8 cellular contexts compared by ENCODE assay signal in the genomic region with DNA sequence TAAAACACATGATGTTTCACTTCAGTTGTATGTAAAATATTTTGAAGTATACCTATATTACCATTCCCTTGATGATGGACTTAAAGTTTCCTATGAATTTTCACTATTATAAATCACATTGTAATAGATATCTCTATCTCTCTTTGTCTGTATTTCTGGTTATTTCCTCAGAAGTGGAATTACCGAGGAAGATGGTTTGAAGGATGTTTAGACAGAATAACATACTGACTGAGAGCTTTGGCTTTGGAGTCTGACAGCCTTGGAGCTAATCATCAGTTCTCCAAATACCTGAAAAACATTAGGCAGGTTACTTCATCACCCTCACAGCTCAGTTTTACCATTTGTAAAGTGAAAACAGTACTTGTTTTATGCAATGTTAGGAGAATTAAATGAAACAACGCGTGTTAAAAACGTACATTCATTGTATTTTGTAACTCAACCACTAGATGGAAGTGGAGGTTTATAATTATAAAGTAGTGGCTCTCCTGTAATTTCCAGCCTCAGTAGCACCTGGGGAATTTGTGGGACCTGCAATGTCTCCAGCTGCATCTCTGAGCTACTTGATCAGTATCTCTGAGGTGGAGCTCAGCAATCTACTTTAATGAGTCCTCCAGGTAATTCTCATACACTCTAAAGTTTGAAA. TPM values are rescaled to one million over a fixed set of nuclear protein-coding genes. Genes with fewer than 3 reads are reported as not detected.
DNase-seq lines count a peak whose midpoint lies in the region; FAIRE-seq and TF ChIP-seq lines count a peak whose summit lies in the region.

No MANE protein-coding gene starts in this region.

- H3K9me3 Mint-ChIP-seq in activated T-helper 1 cell treated with anti-CD3 and anti-CD28 coated beads, Interleukin-12 subunit alpha, Interleukin-12 subunit beta, Interleukin-2, Interleukin-4 antibody, amounts not matched to agents 30 ng/mL and 10 ng/mL and 1 ng/mL, durations not matched to agents 14 hours and 24 hours and 36 hours, result no peaks in the 10 kb centered on the region

- H3K27ac ChIP-seq in ACC112 (ENCODE audit: low read depth, low read length) (no peak overlapping the region), parathyroid adenoma (no peak overlapping the region)

- no peaks in the 10 kb centered on the region for H3K36me3 Mint-ChIP-seq in activated T-helper 1 cell treated with anti-CD3 and anti-CD28 coated beads, Interleukin-12 subunit alpha, Interleukin-12 subunit beta, Interleukin-2, Interleukin-4 antibody, amounts not matched to agents 30 ng/mL and 10 ng/mL and 1 ng/mL, durations not matched to agents 14 hours and 24 hours and 36 hours (ENCODE audit: low read depth)

- H3K36me3 ChIP-seq in ACC112 (ENCODE audit: insufficient read depth, low read length), result no peaks in the 10 kb centered on the region
- no peaks in the 10 kb centered on the region; the same call in 1 of the 2 replicates for H3K36me3 ChIP-seq in GM06990 (ENCODE audit: control insufficient read depth, insufficient read depth, low read length)
- H3K36me3 ChIP-seq in parathyroid adenoma (ENCODE audit: control insufficient read depth, insufficient read depth, low read length), result no peaks in the 10 kb centered on the region

- FAIRE-seq in HTR-8/SVneo (lab: Jason Lieb, UNC), result no peak

- no peaks in the 10 kb centered on the region for H3K27me3 ChIP-seq in ACC112 (ENCODE audit: insufficient read depth, low read length)
- no peaks in the 10 kb centered on the region for H3K27me3 ChIP-seq in GM06990 (replicated peaks; ENCODE audit: control insufficient read depth, insufficient read depth, low read length)
- no peaks in the 10 kb centered on the region for H3K27me3 ChIP-seq in parathyroid adenoma (ENCODE audit: control insufficient read depth, insufficient read depth, low read length)

- H2AFZ ChIP-seq in ACC112 (ENCODE audit: low read length, unreplicated experiment) (peak overlapping the region; percentile 92), parathyroid adenoma (peak overlapping the region; percentile 34)

- H3K9ac ChIP-seq in parathyroid adenoma, result no peak overlapping the region

- DNase-seq in GM06990 (ENCODE audit: extremely low read depth, insufficient read length) (no peak), HTR-8/SVneo (ENCODE audit: insufficient read length, low spot score) (peak; percentile 40), SK-N-DZ (ENCODE audit: low spot score) (peak; percentile 25), fibroblast of pulmonary artery (ENCODE audit: low read depth) (peak; percentile 64), dedifferentiated amniotic fluid mesenchymal stem cell (ENCODE audit: extremely low spot score) (no peak)
- DNase-seq in activated T-helper 1 cell treated with anti-CD3 and anti-CD28 coated beads, Interleukin-12 subunit alpha, Interleukin-12 subunit beta, Interleukin-2, Interleukin-4 antibody, amounts not matched to agents 30 ng/mL and 10 ng/mL and 1 ng/mL, durations not matched to agents 14 hours and 24 hours and 36 hours (ENCODE audit: low spot score), result no peak

- H3K27ac Mint-ChIP-seq in activated T-helper 1 cell treated with anti-CD3 and anti-CD28 coated beads, Interleukin-12 subunit alpha, Interleukin-12 subunit beta, Interleukin-2, Interleukin-4 antibody, amounts not matched to agents 30 ng/mL and 10 ng/mL and 1 ng/mL, durations not matched to agents 14 hours and 24 hours and 36 hours, result no peak overlapping the region

- peaks cover 14% of the 10 kb centered on the region for H3K27me3 Mint-ChIP-seq in activated T-helper 1 cell treated with anti-CD3 and anti-CD28 coated beads, Interleukin-12 subunit alpha, Interleukin-12 subunit beta, Interleukin-2, Interleukin-4 antibody, amounts not matched to agents 30 ng/mL and 10 ng/mL and 1 ng/mL, durations not matched to agents 14 hours and 24 hours and 36 hours (ENCODE audit: insufficient read depth)

- H3K4me1 ChIP-seq in ACC112 (ENCODE audit: control insufficient read depth, insufficient read depth, low read length, unreplicated experiment) (no peaks in the 10 kb centered on the region), parathyroid adenoma (no peaks in the 10 kb centered on the region)

- no peaks in the 10 kb centered on the region for H3K9me3 ChIP-seq in parathyroid adenoma (ENCODE audit: control insufficient read depth, low read length)

- peak overlapping the region; percentile 47 for H3K4me3 ChIP-seq in ACC112 (ENCODE audit: low read depth, low read length)
- no peak overlapping the region for H3K4me3 ChIP-seq in GM06990 (replicated peaks; ENCODE audit: low read depth, low read length)
- no peak overlapping the region for H3K4me3 ChIP-seq in fibroblast of pulmonary artery (replicated peaks; ENCODE audit: low read depth, low read length)
- no peak overlapping the region for H3K4me3 ChIP-seq in parathyroid adenoma (ENCODE audit: low read depth, low read length)

- H3K79me2 ChIP-seq in ACC112 (ENCODE audit: control insufficient read depth, insufficient read depth, low read length, unreplicated experiment) (no peaks in the 10 kb centered on the region), parathyroid adenoma (no peaks in the 10 kb centered on the region)

- TF ChIP-seq CTCF in GM06990 (IDR thresholded peaks at IDR 0.05; ENCODE audit: insufficient read depth, low read length, poor library complexity, severe bottlenecking) (peak; percentile 35), fibroblast of pulmonary artery (IDR thresholded peaks at IDR 0.05; ENCODE audit: low read length, missing control alignments) (peak; percentile 47), parathyroid adenoma (IDR thresholded peaks at IDR 0.05) (peak; percentile 40)

- peaks cover 4% of the 10 kb centered on the region for H3K4me1 Mint-ChIP-seq in activated T-helper 1 cell treated with anti-CD3 and anti-CD28 coated beads, Interleukin-12 subunit alpha, Interleukin-12 subunit beta, Interleukin-2, Interleukin-4 antibody, amounts not matched to agents 30 ng/mL and 10 ng/mL and 1 ng/mL, durations not matched to agents 14 hours and 24 hours and 36 hours (ENCODE audit: low read depth)

- H3K4me2 ChIP-seq in parathyroid adenoma (ENCODE audit: low read length), result peak overlapping the region; percentile 45

- H3K4me3 Mint-ChIP-seq in activated T-helper 1 cell treated with anti-CD3 and anti-CD28 coated beads, Interleukin-12 subunit alpha, Interleukin-12 subunit beta, Interleukin-2, Interleukin-4 antibody, amounts not matched to agents 30 ng/mL and 10 ng/mL and 1 ng/mL, durations not matched to agents 14 hours and 24 hours and 36 hours, result no peak overlapping the region

- intact Hi-C loops in activated T-helper 1 cell treated with anti-CD3 and anti-CD28 coated beads, Interleukin-12 subunit alpha, Interleukin-12 subunit beta, Interleukin-2, Interleukin-4 antibody, amounts not matched to agents 30 ng/mL and 10 ng/mL and 1 ng/mL, durations not matched to agents 14 hours and 24 hours and 36 hours (cut with micrococcal nuclease), result loop anchor here (1.0 to 10.0 kb wide), 4 partner anchors 36 to 1061 kb away; partner anchors contain the start of gene UTP3

RNA-seq across cellular contexts. Expression of gene JCHAIN, which starts 14.3 kb away (rescaled TPM):
- polyA plus RNA-seq in SK-N-DZ (2014; cell fraction: cytosol; rRNA removed), result not detected in 2 replicates
- not detected in 2 replicates for polyA plus RNA-seq in SK-N-DZ (2014; cell fraction: nucleus; rRNA removed)
- not detected in 2 replicates for total RNA-seq in activated T-helper 1 cell treated with anti-CD3 and anti-CD28 coated beads, Interleukin-12 subunit alpha, Interleukin-12 subunit beta, Interleukin-2, Interleukin-4 antibody, amounts not matched to agents 30 ng/mL and 10 ng/mL and 1 ng/mL, durations not matched to agents 14 hours and 24 hours and 36 hours

RNA-seq across cellular contexts. Expression of gene ENAM, which starts 23.4 kb away (rescaled TPM):
- not detected in 2 replicates for polyA plus RNA-seq in SK-N-DZ (2014; cell fraction: cytosol; rRNA removed)
- not detected in 2 replicates for polyA plus RNA-seq in SK-N-DZ (2014; cell fraction: nucleus; rRNA removed)
- not detected in 2 replicates for total RNA-seq in activated T-helper 1 cell treated with anti-CD3 and anti-CD28 coated beads, Interleukin-12 subunit alpha, Interleukin-12 subunit beta, Interleukin-2, Interleukin-4 antibody, amounts not matched to agents 30 ng/mL and 10 ng/mL and 1 ng/mL, durations not matched to agents 14 hours and 24 hours and 36 hours

RNA-seq across cellular contexts. Expression of gene UTP3, which starts 36.3 kb away (rescaled TPM):
- polyA plus RNA-seq in SK-N-DZ (2014; cell fraction: cytosol; rRNA removed), result 9.2 and 10.1 TPM in 2 replicates
- 5.3 and 6.9 TPM in 2 replicates for polyA plus RNA-seq in SK-N-DZ (2014; cell fraction: nucleus; rRNA removed)
- total RNA-seq in activated T-helper 1 cell treated with anti-CD3 and anti-CD28 coated beads, Interleukin-12 subunit alpha, Interleukin-12 subunit beta, Interleukin-2, Interleukin-4 antibody, amounts not matched to agents 30 ng/mL and 10 ng/mL and 1 ng/mL, durations not matched to agents 14 hours and 24 hours and 36 hours, result 51.5 and 52.8 TPM in 2 replicates

RNA-seq across cellular contexts. Expression of gene AMBN, which starts 59.9 kb away (rescaled TPM):
- polyA plus RNA-seq in SK-N-DZ (2014; cell fraction: cytosol; rRNA removed), result not detected in 2 replicates
- not detected in 2 replicates for polyA plus RNA-seq in SK-N-DZ (2014; cell fraction: nucleus; rRNA removed)
- total RNA-seq in activated T-helper 1 cell treated with anti-CD3 and anti-CD28 coated beads, Interleukin-12 subunit alpha, Interleukin-12 subunit beta, Interleukin-2, Interleukin-4 antibody, amounts not matched to agents 30 ng/mL and 10 ng/mL and 1 ng/mL, durations not matched to agents 14 hours and 24 hours and 36 hours, result not detected in 2 replicates

Comparison
In these comparisons a context has a peak if more than half of its experiments do, and no peak if none do; other contexts are left out.
1. DNase-seq: peak in HTR-8/SVneo (single experiment), SK-N-DZ (single experiment) and fibroblast of pulmonary artery (single experiment); none in GM06990 (single experiment), dedifferentiated amniotic fluid mesenchymal stem cell (single experiment) and activated T-helper 1 cell treated with anti-CD3 and anti-CD28 coated beads, Interleukin-12 subunit alpha, Interleukin-12 subunit beta, Interleukin-2, Interleukin-4 antibody, amounts not matched to agents 30 ng/mL and 10 ng/mL and 1 ng/mL, durations not matched to agents 14 hours and 24 hours and 36 hours (single experiment).
2. Peak in every context shown above with its lines, with median percentiles within 50 percentile points of each other: CTCF ChIP-seq.